22 cellular contexts compared by ENCODE assay signal in genomic region chr2:231384970-231385369, GRCh38. TPM values are rescaled to one million over a fixed set of nuclear protein-coding genes. Genes with fewer than 3 reads are reported as not detected.
A peak's percentile ranks its signal among the peaks of the same experiment; 100 is the strongest.
DNase-seq lines count a peak whose midpoint lies in the region; ATAC-seq, FAIRE-seq and TF ChIP-seq lines count a peak whose summit lies in the region.
"Had no signal": no experiment of that assay in that cellular context is flagged by ENCODE, and none has a peak within 500 bp of the region (broad histone marks: within the 10 kb centered on the region; RNA-seq: fewer than 3 reads in every experiment).

No MANE protein-coding gene starts in this region.

- H2AFZ ChIP-seq in H1 (ENCODE audit: low read length): no peak overlapping the region
- no peak overlapping the region for H2AFZ ChIP-seq in neural progenitor cell (replicated peaks)

- H3K27ac ChIP-seq in H1 (ENCODE audit: low read depth, low read length) (no peak overlapping the region), neural progenitor cell (no peak overlapping the region)
- H3K27ac ChIP-seq: RWPE1, SJCRH30 had no signal

- no peak overlapping the region for H3K4me2 ChIP-seq in H1 (ENCODE audit: insufficient read depth in 1 of 2, low read depth in 2 of 2, low read length in 2 of 2)
- H3K4me2 ChIP-seq in neural progenitor cell: no peak overlapping the region

- no peak overlapping the region for H2AK5ac ChIP-seq in H1 (ENCODE audit: low read depth, low read length)

- peaks cover 0 to 9% (median 2%) of the 10 kb centered on the region in 4 experiments; a peak in 6 of 7 replicates for H3K4me1 ChIP-seq in H1 (replicated peaks in 1 of 4; ENCODE audit: control insufficient read depth in 3 of 4, insufficient read depth in 4 of 4, low read length in 3 of 4)
- H3K4me1 ChIP-seq in neural progenitor cell: no peaks in the 10 kb centered on the region

- TF ChIP-seq RAD21 in H1 (IDR thresholded peaks at IDR 0.05 in 1 of 2, conservative IDR thresholded peaks at IDR 0.05 in 1 of 2; ENCODE audit: low read depth in 2 of 2, low read length in 2 of 2): no peak

- H3F3A ChIP-seq in neural progenitor cell (ENCODE audit: low read depth): no peaks in the 10 kb centered on the region

- 94% methylated on average over 2 of the region's 2 CpGs; no CpG with 5 or more reads in 1 of the 2 experiments for WGBS in H1 (ENCODE audit: extremely low coverage in 1 of 2, insufficient coverage in 1 of 2, insufficient read length in 1 of 2, insufficient replicate concordance in 2 of 2, low coverage in 1 of 2, low lambda C conversion rate in 2 of 2, missing lambda C conversion rate in 1 of 2), 2 experiments

- no peaks in the 10 kb centered on the region for H3K36me3 ChIP-seq in H1 (ENCODE audit: control insufficient read depth in 2 of 4, insufficient read depth in 4 of 4, low read length in 3 of 4)
- H3K36me3 ChIP-seq in neural progenitor cell: no peaks in the 10 kb centered on the region
- H3K36me3 ChIP-seq: SJCRH30 had no signal

- H3K23me2 ChIP-seq in H1 (ENCODE audit: low read depth, low read length): peaks cover 8% of the 10 kb centered on the region

- no peak overlapping the region for H3K4me3 ChIP-seq in H1 (ENCODE audit: extremely low read depth in 1 of 4, insufficient read depth in 2 of 4, low read depth in 3 of 4, low read length in 4 of 4)
- no peak overlapping the region for H3K4me3 ChIP-seq in neural progenitor cell
- H3K4me3 ChIP-seq: SJCRH30 had no signal

- no peak overlapping the region for H4K5ac ChIP-seq in H1 (ENCODE audit: insufficient read length, low read depth, low read length)

- H3K79me1 ChIP-seq in H1 (ENCODE audit: low read depth, low read length): no peaks in the 10 kb centered on the region

- H3K27ac Mint-ChIP-seq in neural progenitor cell: no peak overlapping the region
- H3K27ac Mint-ChIP-seq: B cell; CD4-positive, CD25-positive, alpha-beta regulatory T cell; T-helper 17 cell had no signal

- peak overlapping the region; percentile 28 for H3K4me3 Mint-ChIP-seq in neural progenitor cell
- H3K4me3 Mint-ChIP-seq: B cell; CD4-positive, CD25-positive, alpha-beta regulatory T cell; T-helper 17 cell had no signal

- H3K79me2 ChIP-seq in H1 (ENCODE audit: control insufficient read depth in 1 of 2, insufficient read depth in 2 of 2, low read length in 2 of 2) (no peaks in the 10 kb centered on the region), neural progenitor cell (ENCODE audit: low read depth) (no peaks in the 10 kb centered on the region)

- peaks cover 3% of the 10 kb centered on the region for H3K4me1 Mint-ChIP-seq in neural progenitor cell
- H3K4me1 Mint-ChIP-seq: CD4-positive, CD25-positive, alpha-beta regulatory T cell; T-helper 17 cell had no signal

- TF ChIP-seq CTCF in H1 (IDR thresholded peaks at IDR 0.05; ENCODE audit: control extremely low read depth in 1 of 3, insufficient read depth in 1 of 3, low read depth in 1 of 3, low read length in 3 of 3): no peak
- TF ChIP-seq CTCF in neural progenitor cell (IDR thresholded peaks at IDR 0.05): no peak

- peaks cover 15% of the 10 kb centered on the region for H3K27me3 Mint-ChIP-seq in neural progenitor cell (ENCODE audit: insufficient read depth, low read depth)

- H2BK15ac ChIP-seq in H1 (ENCODE audit: low read length): no peak overlapping the region

- no peak overlapping the region for H3K18ac ChIP-seq in H1 (ENCODE audit: extremely low read depth, low read length)

- H2BK20ac ChIP-seq in H1 (ENCODE audit: low read length): no peak overlapping the region

- no peaks in the 10 kb centered on the region for H3K27me3 ChIP-seq in H1 (replicated peaks in 1 of 4; ENCODE audit: control insufficient read depth in 3 of 4, extremely low read depth in 1 of 4, insufficient read depth in 3 of 4, low read length in 3 of 4)
- H3K27me3 ChIP-seq in neural progenitor cell: no peaks in the 10 kb centered on the region
- H3K27me3 ChIP-seq: SJCRH30 had no signal

- H3K14ac ChIP-seq in H1 (ENCODE audit: insufficient read length): no peak overlapping the region

- H3K56ac ChIP-seq in H1 (replicated peaks; ENCODE audit: insufficient read length, low read depth, low read length): no peak overlapping the region

- peaks cover 14% of the 10 kb centered on the region for H3K9me3 Mint-ChIP-seq in neural progenitor cell

- no peak for TF ChIP-seq POLR2A in H1 (IDR thresholded peaks at IDR 0.05; ENCODE audit: control extremely low read depth in 1 of 2, low read depth in 2 of 2, low read length in 2 of 2)

- H4K20me1 ChIP-seq in H1 (replicated peaks in 1 of 2; ENCODE audit: control insufficient read depth in 1 of 2, insufficient read depth in 2 of 2, low read length in 2 of 2) (no peaks in the 10 kb centered on the region), neural progenitor cell (ENCODE audit: low read depth) (no peaks in the 10 kb centered on the region)

- H3K36me3 Mint-ChIP-seq in neural progenitor cell: peaks cover 6% of the 10 kb centered on the region
- H3K36me3 Mint-ChIP-seq: CD4-positive, CD25-positive, alpha-beta regulatory T cell had no signal

- CTCF ChIA-PET in H1 (lab: Charles Lee; ENCODE audit: partially characterized antibody): interaction anchor here (1.9 kb wide), 1 partner anchor 21 kb away, joined by 7 read pairs; no protein-coding TSS in a partner anchor

- ATAC-seq in HG02884 (IDR thresholded peaks at IDR 0.05; ENCODE audit: unreplicated experiment) (no peak), HG03039 (IDR thresholded peaks at IDR 0.05; ENCODE audit: unreplicated experiment) (no peak)
- ATAC-seq: T-helper 17 cell had no signal

- H3K4ac ChIP-seq in H1 (replicated peaks; ENCODE audit: insufficient read length, low read depth, low read length): no peak overlapping the region

- TF ChIP-seq EP300 in H1 (IDR thresholded peaks at IDR 0.05; ENCODE audit: borderline replicate concordance in 1 of 2, low read depth in 2 of 2, low read length in 2 of 2): no peak

- FAIRE-seq in H1 (lab: Jason Lieb, UNC): no peak
- FAIRE-seq: GM12892, HTR-8/SVneo had no signal

- H3K9me3 ChIP-seq in H1 (ENCODE audit: insufficient read depth in 2 of 2, low read depth in 1 of 2, low read length in 1 of 2) (peaks cover 3% of the 10 kb centered on the region in 2 experiments; a peak in 1 of 4 replicates), neural progenitor cell (ENCODE audit: low read depth) (no peaks in the 10 kb centered on the region)

- no peak overlapping the region for H2BK5ac ChIP-seq in H1 (ENCODE audit: low read depth, low read length)

- H2BK120ac ChIP-seq in H1 (replicated peaks; ENCODE audit: low read depth, low read length): no peak overlapping the region

- no peak overlapping the region for H4K91ac ChIP-seq in H1 (replicated peaks; ENCODE audit: insufficient read length, low read length)

- H2BK12ac ChIP-seq in H1 (ENCODE audit: low read depth, low read length): no peak overlapping the region

- DNase-seq in ELR (ENCODE audit: low read depth) (peak; percentile 70), LHCN-M2 (ENCODE audit: low read depth) (peak; percentile 36), H1 (ENCODE audit: low read depth in 1 of 2, low spot score in 2 of 2) (no peak), neural progenitor cell (ENCODE audit: low spot score) (no peak), D341Med (ENCODE audit: low spot score) (no peak)
- DNase-seq: ACHN; CD4-positive, CD25-positive, alpha-beta regulatory T cell; DMS79; GF-D8; GOT3; NCI-H1105 treated with DMSO at 0.1 percent for 48 hours; NCI-H1694 treated with DMSO at 0.1 percent for 48 hours; NCI-H2107; NCI-H526 treated with DMSO at 0.1 percent for 48 hours; SJCRH30; T-helper 17 cell had no signal

- no peak overlapping the region for H4K8ac ChIP-seq in H1 (ENCODE audit: extremely low read depth, insufficient read depth, low read length)

- H3K9ac ChIP-seq in H1 (replicated peaks in 1 of 4; ENCODE audit: extremely low read depth in 1 of 4, low read depth in 3 of 4, low read length in 3 of 4): no peak overlapping the region
- H3K9ac ChIP-seq in neural progenitor cell: no peak overlapping the region

- POLR2A ChIA-PET in H1 (lab: Charles Lee; ENCODE audit: partially characterized antibody): no interaction called here

- H3K23ac ChIP-seq in H1 (ENCODE audit: insufficient read length): no peak overlapping the region

TF ChIP-seq in H1, 55 proteins besides CTCF, POLR2A, EP300 and RAD21:
- TF ChIP-seq TBP (IDR thresholded peaks at IDR 0.05; ENCODE audit: low read depth, low read length): no peak
- no peak for TF ChIP-seq GTF2F1 (IDR thresholded peaks at IDR 0.05; ENCODE audit: borderline replicate concordance, low read depth, low read length)
- TF ChIP-seq KDM1A (IDR thresholded peaks at IDR 0.05; ENCODE audit: borderline replicate concordance, low read length): peak; percentile 67; the same call in 1 of the 2 replicates

RNA-seq across cellular contexts. Expression of gene B3GNT7, which starts 10.5 kb away (rescaled TPM):
- total RNA-seq in LHCN-M2 (2014; rRNA removed): not detected in 2 replicates
- polyA plus RNA-seq in LHCN-M2 (2012): 0.01 TPM
- total RNA-seq in H1 (2021; fragmentation: NEBNext Ultra II Directional; extraction: Animal tissue kit (Norgen Biotek cat#: 25700)): 72.5 and 73.1 TPM in 2 replicates
- 26.4 and 27.7 TPM in 2 replicates for polyA plus RNA-seq in H1 (2011; rRNA removed)
- polyA plus RNA-seq in H1 (2011; cell fraction: cytosol; rRNA removed): 15.1 TPM
- 33.9 TPM for polyA plus RNA-seq in H1 (2011; cell fraction: nucleus; rRNA removed)
- 54.0 to 78.2 TPM (median 68.9 TPM) in 4 replicates for polyA plus RNA-seq in H1 (2012, experiment 1 of 2)
- polyA plus RNA-seq in H1 (2012, experiment 2 of 2): 70.7 TPM
- polyA plus RNA-seq in H1 (2013, experiment 1 of 2): 150 TPM
- 144 TPM for polyA plus RNA-seq in H1 (2013, experiment 2 of 2)
- polyA minus RNA-seq in H1 (2011; rRNA and poly(A)+ RNA removed): 19.3 and 21.6 TPM in 2 replicates
- 41.2 TPM for polyA minus RNA-seq in H1 (2011; cell fraction: cytosol; rRNA and poly(A)+ RNA removed)
- 19.9 TPM for polyA minus RNA-seq in H1 (2011; cell fraction: nucleus; rRNA and poly(A)+ RNA removed)
- 0.90 and 1.5 TPM in 2 replicates for total RNA-seq in neural progenitor cell (ENCODE audit: low replicate concordance)
- total RNA-seq: CD4-positive, CD25-positive, alpha-beta regulatory T cell had no signal
- polyA plus RNA-seq: CD4-positive, CD25-positive, alpha-beta regulatory T cell had no signal

Comparison
In these comparisons a context has a peak if more than half of its experiments do, and no peak if none do; other contexts are left out.
1. DNase-seq: peak in ELR (single experiment) and LHCN-M2 (single experiment); none in H1 (0 of 2), neural progenitor cell (single experiment) and D341Med (single experiment).
2. RNA of gene B3GNT7, which starts 10.5 kb away (total RNA-seq): 72.5 to 73.1 TPM in H1; 0.90 to 1.5 TPM in neural progenitor cell and not detected in LHCN-M2; every median in the first group is over 10 times any median in the second.